ENCODE assay signal across 14 cellular contexts in the genomic region with DNA sequence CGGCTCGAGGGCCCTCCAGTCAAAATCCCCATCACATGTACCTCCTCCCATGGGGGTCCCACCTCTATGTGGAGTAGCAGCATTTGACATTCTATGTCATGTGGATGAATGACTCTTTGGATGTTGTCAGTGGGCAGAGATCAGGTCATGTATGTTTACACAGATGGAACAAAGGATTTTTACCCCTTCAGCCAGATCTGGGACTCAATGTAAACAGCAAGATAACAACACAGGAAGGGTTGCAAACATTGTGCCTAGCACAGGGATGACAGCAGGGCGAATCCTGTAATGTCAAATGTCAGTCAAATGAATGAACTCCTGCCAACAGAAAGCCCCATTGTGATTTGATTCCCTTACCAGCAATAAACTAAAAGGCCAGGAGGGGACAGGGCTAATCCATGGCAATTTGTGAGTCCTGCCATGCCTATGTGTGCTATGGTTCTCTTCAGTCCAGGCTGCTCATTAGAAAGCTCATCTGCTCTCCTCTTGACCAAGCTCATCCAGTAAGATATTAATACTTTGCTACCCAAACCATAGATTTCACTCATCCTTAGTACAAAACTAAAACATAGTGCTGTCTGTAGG.
DNase-seq lines count a peak whose midpoint lies in the region; ATAC-seq, FAIRE-seq and TF ChIP-seq lines count a peak whose summit lies in the region.
"Had no signal": no experiment of that assay in that cellular context is flagged by ENCODE, and none has a peak within 500 bp of the region (broad histone marks: within the 10 kb centered on the region; RNA-seq: fewer than 3 reads in every experiment).

No MANE protein-coding gene starts in this region.

- peaks cover 7% of the 10 kb centered on the region for H3K27me3 Mint-ChIP-seq in GM23338 (ENCODE audit: insufficient read depth, low read depth, poor library complexity)
- H3K27me3 Mint-ChIP-seq in naive thymus-derived CD4-positive, alpha-beta T cell = peaks cover 0 to 20% (median 12%) of the 10 kb centered on the region in 5 donors

- H3K4me1 ChIP-seq in A549 = no peaks in the 10 kb centered on the region
- H3K4me1 ChIP-seq in GM23338 (ENCODE audit: insufficient read depth) = 0 out of 2 replicates have a peak, but pooled peaks cover 2% of the 10 kb centered on the region
- H3K4me1 ChIP-seq in naive thymus-derived CD4-positive, alpha-beta T cell (ENCODE audit: control insufficient read depth in 2 of 2, insufficient read depth in 2 of 2, low read length in 2 of 2) = no peaks in the 10 kb centered on the region
- H3K4me1 ChIP-seq: BLaER1, esophagus muscularis mucosa had no signal

- H3K4me3 Mint-ChIP-seq in GM23338 = no peak overlapping the region
- H3K4me3 Mint-ChIP-seq in naive thymus-derived CD4-positive, alpha-beta T cell = no peak overlapping the region
- H3K4me3 Mint-ChIP-seq: activated naive CD8-positive, alpha-beta T cell treated with anti-CD3 and anti-CD28 coated beads, Interleukin-2, amount 10 ng/mL, durations not matched to agents 7 days and 5 days; stimulated activated naive CD8-positive, alpha-beta T cell treated with anti-CD3 and anti-CD28 coated beads, Interleukin-15, amount 100 ng/mL, for 72 hours had no signal

- peaks cover 12% of the 10 kb centered on the region for H3K36me3 Mint-ChIP-seq in GM23338 (ENCODE audit: low read depth)
- H3K36me3 Mint-ChIP-seq in naive thymus-derived CD4-positive, alpha-beta T cell = no peaks in the 10 kb centered on the region
- H3K36me3 Mint-ChIP-seq: activated naive CD8-positive, alpha-beta T cell treated with anti-CD3 and anti-CD28 coated beads, Interleukin-2, amount 10 ng/mL, durations not matched to agents 7 days and 5 days had no signal

- no peak overlapping the region for H3K27ac Mint-ChIP-seq in GM23338
- no peak overlapping the region for H3K27ac Mint-ChIP-seq in naive thymus-derived CD4-positive, alpha-beta T cell
- H3K27ac Mint-ChIP-seq: activated naive CD8-positive, alpha-beta T cell treated with anti-CD3 and anti-CD28 coated beads, Interleukin-2, amount 10 ng/mL, durations not matched to agents 7 days and 5 days; stimulated activated naive CD8-positive, alpha-beta T cell treated with anti-CD3 and anti-CD28 coated beads, Interleukin-15, amount 100 ng/mL, for 72 hours had no signal

- ATAC-seq in A549 (peak in 1 of 2 experiments; percentile 59; a peak in 4 of 6 replicates), GM23338 (peak; percentile 52)
- no peak for ATAC-seq in naive thymus-derived CD4-positive, alpha-beta T cell
- ATAC-seq: stimulated activated naive CD8-positive, alpha-beta T cell treated with anti-CD3 and anti-CD28 coated beads, Interleukin-15, amount 100 ng/mL, for 72 hours had no signal

- no peak for FAIRE-seq in A549 (lab: Jason Lieb, UNC)

- TF ChIP-seq CTCF in A549 (IDR thresholded peaks at IDR 0.05) = no peak
- TF ChIP-seq CTCF in GM23338 (conservative IDR thresholded peaks at IDR 0.05; ENCODE audit: low read depth in 2 of 2) = peak in 1 of 2 experiments; percentile 19; a peak in 1 of 4 replicates
- no peak for TF ChIP-seq CTCF in coronary artery (IDR thresholded peaks at IDR 0.05)

- intact Hi-C loops in naive thymus-derived CD4-positive, alpha-beta T cell (cut with micrococcal nuclease) = no loop called here

- CTCF ChIA-PET in A549 (lab: Yijun Ruan, JAX) = no interaction called here
- CTCF ChIA-PET in naive thymus-derived CD4-positive, alpha-beta T cell (lab: Charles Lee) = no interaction called here

- no peak overlapping the region for H2AFZ ChIP-seq in GM23338

- no peak for TF ChIP-seq POLR2A in A549 (IDR thresholded peaks at IDR 0.05; ENCODE audit: low read length)

- H3K27ac ChIP-seq in A549 (no peak overlapping the region), GM23338 (ENCODE audit: low read depth) (no peak overlapping the region), coronary artery (no peak overlapping the region)
- no peak overlapping the region for H3K27ac ChIP-seq in naive thymus-derived CD4-positive, alpha-beta T cell (ENCODE audit: low read depth, low read length)
- H3K27ac ChIP-seq: BLaER1, esophagus muscularis mucosa had no signal

- no peak for DNase-seq in A549 (ENCODE audit: low read depth in 1 of 2, low spot score in 1 of 2)
- peak; percentile 16 for DNase-seq in GM23338 (ENCODE audit: low spot score)
- peak; percentile 8 for DNase-seq in NCI-H524 treated with DMSO at 0.1 percent for 48 hours (lab: John Stamatoyannopoulos, UW)
- peak; percentile 79 for DNase-seq in globus pallidus (ENCODE audit: low spot score)
- DNase-seq in naive thymus-derived CD4-positive, alpha-beta T cell = no peak
- DNase-seq in NK-92 (lab: John Stamatoyannopoulos, UW; ENCODE audit: unreplicated experiment) = no peak
- no peak for DNase-seq in T1000 (lab: John Stamatoyannopoulos, UW)
- no peak for DNase-seq in coronary artery (ENCODE audit: low spot score)
- DNase-seq: activated naive CD8-positive, alpha-beta T cell treated with anti-CD3 and anti-CD28 coated beads, Interleukin-2, amount 10 ng/mL, durations not matched to agents 7 days and 5 days; GOT3; stimulated activated naive CD8-positive, alpha-beta T cell treated with anti-CD3 and anti-CD28 coated beads, Interleukin-15, amount 100 ng/mL, for 72 hours; SW 1271 had no signal

- H3K36me3 ChIP-seq in GM23338 (ENCODE audit: insufficient read depth) = no peaks in the 10 kb centered on the region
- H3K36me3 ChIP-seq in naive thymus-derived CD4-positive, alpha-beta T cell (ENCODE audit: control insufficient read depth in 2 of 3, insufficient read depth in 3 of 3, low read length in 3 of 3) = no peaks in the 10 kb centered on the region
- H3K36me3 ChIP-seq: BLaER1, esophagus muscularis mucosa had no signal

- POLR2A ChIA-PET in A549 (lab: Yijun Ruan, JAX) = no interaction called here
- POLR2A ChIA-PET in naive thymus-derived CD4-positive, alpha-beta T cell (lab: Charles Lee) = no interaction called here

- no peaks in the 10 kb centered on the region for H3K9me3 ChIP-seq in A549
- H3K9me3 ChIP-seq in naive thymus-derived CD4-positive, alpha-beta T cell (ENCODE audit: control insufficient read depth in 2 of 3, low read length in 3 of 3) = no peaks in the 10 kb centered on the region
- H3K9me3 ChIP-seq: esophagus muscularis mucosa had no signal

- H3K4me2 ChIP-seq in A549 (no peak overlapping the region), GM23338 (0 out of 2 replicates have a peak overlapping the region, but pooled peaks have one; percentile 16)
- H3K4me2 ChIP-seq: BLaER1 had no signal

- H3K4me3 ChIP-seq in A549 (no peak overlapping the region), GM23338 (no peak overlapping the region), coronary artery (no peak overlapping the region)
- no peak overlapping the region for H3K4me3 ChIP-seq in naive thymus-derived CD4-positive, alpha-beta T cell (ENCODE audit: low read length)
- H3K4me3 ChIP-seq: BLaER1, esophagus muscularis mucosa had no signal

- TF ChIP-seq EP300 in A549 (IDR thresholded peaks at IDR 0.05) = no peak

- 15% methylated on average over 3 of the region's 3 CpGs for WGBS in A549 (ENCODE audit: missing lambda C conversion rate)

- H3K4me1 Mint-ChIP-seq in GM23338 = peaks cover 22% of the 10 kb centered on the region
- no peaks in the 10 kb centered on the region for H3K4me1 Mint-ChIP-seq in naive thymus-derived CD4-positive, alpha-beta T cell
- H3K4me1 Mint-ChIP-seq: activated naive CD8-positive, alpha-beta T cell treated with anti-CD3 and anti-CD28 coated beads, Interleukin-2, amount 10 ng/mL, durations not matched to agents 7 days and 5 days; stimulated activated naive CD8-positive, alpha-beta T cell treated with anti-CD3 and anti-CD28 coated beads, Interleukin-15, amount 100 ng/mL, for 72 hours had no signal

- 0 out of 2 replicates have a peak, but pooled peaks cover 11% of the 10 kb centered on the region for H3K79me2 ChIP-seq in GM23338 (replicated peaks; ENCODE audit: insufficient read depth)

- TF ChIP-seq RAD21 in A549 (conservative IDR thresholded peaks at IDR 0.05 in 1 of 2, IDR thresholded peaks at IDR 0.05 in 1 of 2) = peak; percentile 9 to 23; a peak in 1 of 5 replicates

- H3F3A ChIP-seq in GM23338 (replicated peaks; ENCODE audit: low read depth) = no peaks in the 10 kb centered on the region

- no peaks in the 10 kb centered on the region; the same call in 1 of the 2 replicates for H3K9me2 ChIP-seq in GM23338 (ENCODE audit: insufficient read depth)

- no peaks in the 10 kb centered on the region for H3K9me3 Mint-ChIP-seq in GM23338
- H3K9me3 Mint-ChIP-seq in naive thymus-derived CD4-positive, alpha-beta T cell = peaks cover 0 to 1% (median 0%) of the 10 kb centered on the region in 11 donors
- H3K9me3 Mint-ChIP-seq: activated naive CD8-positive, alpha-beta T cell treated with anti-CD3 and anti-CD28 coated beads, Interleukin-2, amount 10 ng/mL, durations not matched to agents 7 days and 5 days had no signal

- peaks cover 5% of the 10 kb centered on the region for H4K20me1 ChIP-seq in GM23338 (replicated peaks; ENCODE audit: insufficient read depth)
- H4K20me1 ChIP-seq: BLaER1 had no signal

- H3K27me3 ChIP-seq in GM23338 (ENCODE audit: insufficient read depth) = no peaks in the 10 kb centered on the region
- no peaks in the 10 kb centered on the region for H3K27me3 ChIP-seq in naive thymus-derived CD4-positive, alpha-beta T cell (ENCODE audit: control insufficient read depth in 2 of 2, insufficient read depth in 2 of 2, low read length in 2 of 2)
- H3K27me3 ChIP-seq: BLaER1 had no signal

TF ChIP-seq in A549, 52 proteins besides CTCF, POLR2A, EP300 and RAD21 (continues in another document):
- TF ChIP-seq FOSB (CRISPR knock-in tag; IDR thresholded peaks at IDR 0.05) = no peak
- TF ChIP-seq TP53 (CRISPR knock-in tag; IDR thresholded peaks at IDR 0.05) = no peak

TF ChIP-seq in GM23338, 12 proteins besides CTCF, POLR2A, EP300 and RAD21 (continues in another document):
- no peak for TF ChIP-seq ZNF331 (CRISPR knock-in tag; IDR thresholded peaks at IDR 0.05; ENCODE audit: low read depth)

Comparison
In these comparisons a context has a peak if more than half of its experiments do, and no peak if none do; other contexts are left out.
1. DNase-seq: peak in GM23338 (single experiment), NCI-H524 treated with DMSO at 0.1 percent for 48 hours (single experiment) and globus pallidus (single experiment); none in A549 (0 of 2), naive thymus-derived CD4-positive, alpha-beta T cell (0 of 9), NK-92 (single experiment), T1000 (single experiment) and coronary artery (single experiment).